Comparison of ENCODE assay signal across 29 cellular contexts in genomic region chr9:11713077-11713476, GRCh38.
"Had no signal": no experiment of that assay in that cellular context is flagged by ENCODE, and none has a peak within 500 bp of the region (broad histone marks: within the 10 kb centered on the region; RNA-seq: fewer than 3 reads in every experiment).

No MANE protein-coding gene starts in this region.

- H3K4me1 Mint-ChIP-seq: stimulated activated effector memory CD8-positive, alpha-beta T cell treated with anti-CD3 and anti-CD28 coated beads, Interleukin-12 subunit alpha, Interleukin-12 subunit beta, amount 100 ng/mL, for 72 hours; stimulated activated memory B cell treated with anti-CD40 and anti-IgM and Interleukin-4, amounts not matched to agents 10 μg/mL and 1 μg/mL and 100 μg/mL, for 72 hours; stimulated activated naive B cell treated with anti-CD40 and anti-IgM and Interleukin-4, amounts not matched to agents 10 μg/mL and 1 μg/mL and 100 μg/mL, for 72 hours; stimulated activated naive CD8-positive, alpha-beta T cell treated with anti-CD3 and anti-CD28 coated beads, Interleukin-15, amount 100 ng/mL, for 72 hours had no signal

- H3K9me3 ChIP-seq: stomach, testis, thoracic aorta, thyroid gland, tibial artery, tibial nerve, upper lobe of left lung, upper lobe of right lung, uterus, vagina had no signal

- DNase-seq: stimulated activated CD4-positive, alpha-beta T cell treated with anti-CD3 and anti-CD28 coated beads, Interleukin-2, amount 100 ng/mL, for 48 hours; stimulated activated CD4-positive, alpha-beta T cell treated with anti-CD3 and anti-CD28 coated beads, Interleukin-4, amount 100 ng/mL, for 1 hour; stimulated activated CD4-positive, alpha-beta T cell treated with anti-CD3 and anti-CD28 coated beads, Interleukin-4, amount 100 ng/mL, for 24 hours; stimulated activated CD4-positive, alpha-beta T cell treated with anti-CD3 and anti-CD28 coated beads, Interleukin-4, amount 100 ng/mL, for 4 hours; stimulated activated CD8-positive, alpha-beta memory T cell treated with anti-CD3 and anti-CD28 coated beads, Interleukin-4, amount 100 ng/mL, for 48 hours; stimulated activated naive B cell treated with anti-CD40 and anti-IgM and Interleukin-4, amounts not matched to agents 10 μg/mL and 1 μg/mL and 100 μg/mL, for 72 hours; stimulated activated naive CD4-positive, alpha-beta T cell; stimulated activated naive CD4-positive, alpha-beta T cell treated with Interleukin-2 at 50 U/mL for 16 hours; stimulated activated naive CD8-positive, alpha-beta T cell treated with anti-CD3 and anti-CD28 coated beads, Interleukin-15, amount 100 ng/mL, for 72 hours; stimulated activated naive CD8-positive, alpha-beta T cell treated with anti-CD3 and anti-CD28 coated beads, Interleukin-15, Interleukin-2, amounts not matched to agents 100 U/mL and 50 U/mL, for 24 hours; stomach; substantia nigra; testis; thyroid gland; tibial artery; transverse colon; trophoblast cell; upper lobe of left lung; upper lobe of right lung; uterus had no signal

- H3K4me3 Mint-ChIP-seq: stimulated activated effector memory CD8-positive, alpha-beta T cell treated with anti-CD3 and anti-CD28 coated beads, Interleukin-12 subunit alpha, Interleukin-12 subunit beta, amount 100 ng/mL, for 72 hours; stimulated activated memory B cell treated with anti-CD40 and anti-IgM and Interleukin-4, amounts not matched to agents 10 μg/mL and 1 μg/mL and 100 μg/mL, for 72 hours; stimulated activated naive B cell treated with anti-CD40 and anti-IgM and Interleukin-4, amounts not matched to agents 10 μg/mL and 1 μg/mL and 100 μg/mL, for 72 hours; stimulated activated naive CD8-positive, alpha-beta T cell treated with anti-CD3 and anti-CD28 coated beads, Interleukin-15, amount 100 ng/mL, for 72 hours; stimulated activated naive CD8-positive, alpha-beta T cell treated with anti-CD3 and anti-CD28 coated beads, Interleukin-15, Interleukin-2, amounts not matched to agents 100 ng/mL and 50 ng/mL, for 24 hours; type B pancreatic cell had no signal

- ATAC-seq: stimulated activated effector memory CD8-positive, alpha-beta T cell treated with anti-CD3 and anti-CD28 coated beads, Interleukin-12 subunit alpha, Interleukin-12 subunit beta, amount 100 ng/mL, for 72 hours; stimulated activated memory B cell treated with anti-CD40 and anti-IgM and Interleukin-4, amounts not matched to agents 10 μg/mL and 1 μg/mL and 100 μg/mL, for 72 hours; stimulated activated naive B cell treated with anti-CD40 and anti-IgM and Interleukin-4, amounts not matched to agents 10 μg/mL and 1 μg/mL and 100 μg/mL, for 72 hours; stimulated activated naive CD8-positive, alpha-beta T cell treated with anti-CD3 and anti-CD28 coated beads, Interleukin-15, amount 100 ng/mL, for 72 hours; stimulated activated naive CD8-positive, alpha-beta T cell treated with anti-CD3 and anti-CD28 coated beads, Interleukin-15, Interleukin-2, amounts not matched to agents 100 U/mL and 50 U/mL, for 24 hours; upper lobe of right lung had no signal

- H3K4me3 ChIP-seq: stomach, suprapubic skin, testis, thoracic aorta, thyroid gland, tibial artery, tibial nerve, transverse colon, upper lobe of left lung, upper lobe of right lung, uterus, vagina had no signal

- H3K9me3 Mint-ChIP-seq: type B pancreatic cell had no signal

- H3K27ac Mint-ChIP-seq: stimulated activated effector memory CD8-positive, alpha-beta T cell treated with anti-CD3 and anti-CD28 coated beads, Interleukin-12 subunit alpha, Interleukin-12 subunit beta, amount 100 ng/mL, for 72 hours; stimulated activated memory B cell treated with anti-CD40 and anti-IgM and Interleukin-4, amounts not matched to agents 10 μg/mL and 1 μg/mL and 100 μg/mL, for 72 hours; stimulated activated naive B cell treated with anti-CD40 and anti-IgM and Interleukin-4, amounts not matched to agents 10 μg/mL and 1 μg/mL and 100 μg/mL, for 72 hours; stimulated activated naive CD8-positive, alpha-beta T cell treated with anti-CD3 and anti-CD28 coated beads, Interleukin-15, amount 100 ng/mL, for 72 hours; stimulated activated naive CD8-positive, alpha-beta T cell treated with anti-CD3 and anti-CD28 coated beads, Interleukin-15, Interleukin-2, amounts not matched to agents 100 ng/mL and 50 ng/mL, for 24 hours; type B pancreatic cell had no signal

- H3K27ac ChIP-seq: stomach, suprapubic skin, testis, thoracic aorta, thyroid gland, tibial artery, tibial nerve, transverse colon, upper lobe of left lung, upper lobe of right lung, uterus, vagina had no signal

- H3K27me3 Mint-ChIP-seq: stimulated activated memory B cell treated with anti-CD40 and anti-IgM and Interleukin-4, amounts not matched to agents 10 μg/mL and 1 μg/mL and 100 μg/mL, for 72 hours; stimulated activated naive B cell treated with anti-CD40 and anti-IgM and Interleukin-4, amounts not matched to agents 10 μg/mL and 1 μg/mL and 100 μg/mL, for 72 hours; stimulated activated naive CD8-positive, alpha-beta T cell treated with anti-CD3 and anti-CD28 coated beads, Interleukin-15, amount 100 ng/mL, for 72 hours; stimulated activated naive CD8-positive, alpha-beta T cell treated with anti-CD3 and anti-CD28 coated beads, Interleukin-15, Interleukin-2, amounts not matched to agents 100 ng/mL and 50 ng/mL, for 24 hours; type B pancreatic cell had no signal

- FAIRE-seq: urothelium cell line had no signal

- H3K36me3 Mint-ChIP-seq: stimulated activated effector memory CD8-positive, alpha-beta T cell treated with anti-CD3 and anti-CD28 coated beads, Interleukin-12 subunit alpha, Interleukin-12 subunit beta, amount 100 ng/mL, for 72 hours; stimulated activated memory B cell treated with anti-CD40 and anti-IgM and Interleukin-4, amounts not matched to agents 10 μg/mL and 1 μg/mL and 100 μg/mL, for 72 hours; stimulated activated naive B cell treated with anti-CD40 and anti-IgM and Interleukin-4, amounts not matched to agents 10 μg/mL and 1 μg/mL and 100 μg/mL, for 72 hours; type B pancreatic cell had no signal

- H3K36me3 ChIP-seq: stomach, suprapubic skin, thoracic aorta, thyroid gland, tibial artery, tibial nerve, transverse colon, upper lobe of left lung, upper lobe of right lung, uterus, vagina had no signal

- H3K4me1 ChIP-seq: stomach, suprapubic skin, testis, thyroid gland, tibial artery, tibial nerve, transverse colon, upper lobe of left lung, upper lobe of right lung, uterus, vagina had no signal
